1 cellular context compared by ENCODE assay signal in the genomic region with DNA sequence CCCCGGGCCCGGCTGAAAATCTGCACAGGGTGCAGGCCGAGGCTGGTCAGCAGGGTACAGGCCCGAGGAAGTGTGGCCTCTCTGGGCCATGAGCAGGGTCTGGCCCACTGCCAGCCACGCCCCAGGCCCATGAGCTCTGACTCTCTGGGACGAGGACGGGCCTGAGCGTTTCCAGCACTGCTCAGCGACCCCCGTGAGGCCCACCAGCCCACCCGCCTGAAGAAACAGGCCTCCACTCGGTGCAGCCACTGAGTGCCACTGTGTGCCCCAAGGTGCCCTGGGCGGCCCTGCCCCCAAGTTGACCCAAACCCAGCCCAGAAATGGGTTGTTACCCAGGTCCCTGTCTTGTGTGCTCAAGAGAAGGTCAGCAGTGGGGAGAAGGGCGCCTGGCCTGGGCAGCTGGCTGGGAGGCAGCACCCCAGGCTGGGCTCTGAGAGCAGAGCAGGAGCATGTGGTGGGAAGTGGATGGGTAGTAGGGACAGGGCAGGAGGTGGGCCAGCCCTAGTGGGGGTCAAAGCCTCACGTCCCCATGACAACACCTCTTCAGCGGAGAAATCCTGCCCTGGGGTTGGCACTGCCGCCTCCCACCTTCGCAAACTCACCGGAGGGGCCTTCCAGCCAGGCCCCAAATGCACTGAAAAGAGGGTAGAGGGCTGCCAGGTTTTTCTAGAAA.
TF ChIP-seq lines count a peak whose summit lies in the region.

No MANE protein-coding gene starts in this region.

TF ChIP-seq in H1, 55 proteins besides CTCF, POLR2A, EP300 and RAD21:
- TF ChIP-seq, protein P1, sequence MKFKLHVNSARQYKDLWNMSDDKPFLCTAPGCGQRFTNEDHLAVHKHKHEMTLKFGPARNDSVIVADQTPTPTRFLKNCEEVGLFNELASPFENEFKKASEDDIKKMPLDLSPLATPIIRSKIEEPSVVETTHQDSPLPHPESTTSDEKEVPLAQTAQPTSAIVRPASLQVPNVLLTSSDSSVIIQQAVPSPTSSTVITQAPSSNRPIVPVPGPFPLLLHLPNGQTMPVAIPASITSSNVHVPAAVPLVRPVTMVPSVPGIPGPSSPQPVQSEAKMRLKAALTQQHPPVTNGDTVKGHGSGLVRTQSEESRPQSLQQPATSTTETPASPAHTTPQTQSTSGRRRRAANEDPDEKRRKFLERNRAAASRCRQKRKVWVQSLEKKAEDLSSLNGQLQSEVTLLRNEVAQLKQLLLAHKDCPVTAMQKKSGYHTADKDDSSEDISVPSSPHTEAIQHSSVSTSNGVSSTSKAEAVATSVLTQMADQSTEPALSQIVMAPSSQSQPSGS (IDR thresholded peaks at IDR 0.05; ENCODE audit: low read length) = no peak
- no peak for TF ChIP-seq CHD2 (IDR thresholded peaks at IDR 0.05; ENCODE audit: low read length)
- TF ChIP-seq PHF8 (conservative IDR thresholded peaks at IDR 0.05; ENCODE audit: low read depth, low read length) = no peak
- no peak for TF ChIP-seq KDM4A (IDR thresholded peaks at IDR 0.05; ENCODE audit: low read depth, low read length, severe bottlenecking)
- no peak for TF ChIP-seq JUND (IDR thresholded peaks at IDR 0.05; ENCODE audit: low read length)
- TF ChIP-seq GTF2F1 (IDR thresholded peaks at IDR 0.05; ENCODE audit: borderline replicate concordance, low read depth, low read length) = no peak
- TF ChIP-seq ASH2L (IDR thresholded peaks at IDR 0.05; ENCODE audit: low read length) = no peak
- TF ChIP-seq CTBP2 (IDR thresholded peaks at IDR 0.05; ENCODE audit: borderline replicate concordance, insufficient read depth, insufficient read length, low read length) = no peak
- no peak for TF ChIP-seq GABPA (IDR thresholded peaks at IDR 0.05; ENCODE audit: borderline replicate concordance, insufficient read depth, low read length)
- TF ChIP-seq TAF1 (IDR thresholded peaks at IDR 0.05; ENCODE audit: low read depth, low read length) = no peak
- TF ChIP-seq SIX5 (IDR thresholded peaks at IDR 0.05; ENCODE audit: low read depth, low read length) = no peak
- TF ChIP-seq HDAC6 (IDR thresholded peaks at IDR 0.05; ENCODE audit: low read depth, low read length) = no peak
- TF ChIP-seq CREB1 (IDR thresholded peaks at IDR 0.05) = no peak
- TF ChIP-seq, protein P2, sequence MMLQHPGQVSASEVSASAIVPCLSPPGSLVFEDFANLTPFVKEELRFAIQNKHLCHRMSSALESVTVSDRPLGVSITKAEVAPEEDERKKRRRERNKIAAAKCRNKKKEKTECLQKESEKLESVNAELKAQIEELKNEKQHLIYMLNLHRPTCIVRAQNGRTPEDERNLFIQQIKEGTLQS (IDR thresholded peaks at IDR 0.05; ENCODE audit: insufficient read depth, low read depth, low read length) = no peak
- no peak for TF ChIP-seq TAF7 (optimal IDR thresholded peaks at IDR 0.05; ENCODE audit: borderline replicate concordance, low read depth, low read length)
- no peak for TF ChIP-seq RXRA (IDR thresholded peaks at IDR 0.05; ENCODE audit: insufficient read depth, low read depth, low read length)
